Comparison of ENCODE assay signal across 2 cellular contexts in the genomic region with DNA sequence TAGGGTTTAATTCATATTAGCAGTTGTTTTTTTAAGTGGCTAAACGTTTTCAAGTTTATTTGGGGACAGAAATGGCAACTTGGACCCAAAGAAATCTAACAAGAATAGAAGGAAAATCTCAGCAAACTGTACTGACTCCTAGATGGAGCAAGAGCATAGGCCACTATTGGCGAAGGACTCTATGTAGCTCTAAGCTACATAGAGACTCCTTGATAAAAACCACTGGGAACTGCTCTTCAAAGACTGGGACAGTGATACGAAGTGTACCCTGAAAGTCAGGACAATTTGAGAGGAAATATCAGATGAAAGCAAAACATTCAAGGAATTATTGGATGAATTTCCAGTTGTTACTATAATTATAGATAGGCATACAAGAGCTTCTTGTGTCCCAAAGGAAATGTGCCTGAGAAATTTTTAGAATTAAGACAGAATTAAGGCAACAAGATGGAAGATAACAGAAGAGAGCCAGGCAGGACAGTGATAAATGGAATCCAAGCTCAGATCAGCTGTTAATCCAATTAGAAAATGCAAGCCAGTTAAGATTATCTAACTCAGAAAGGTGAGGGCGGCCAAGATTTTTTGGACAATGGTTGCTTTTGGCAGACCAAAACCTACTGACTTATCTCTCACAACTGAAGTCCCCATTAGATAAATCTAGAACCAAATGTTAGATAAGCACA.
A peak's percentile ranks its signal among the peaks of the same experiment; 100 is the strongest.
TF ChIP-seq lines count a peak whose summit lies in the region.

No MANE protein-coding gene starts in this region.

TF ChIP-seq in SK-N-SH treated with all-trans-retinoic acid at 6 μM for 48 hours, 23 proteins besides CTCF, POLR2A, EP300 and RAD21 (continued from another document):
- TF ChIP-seq TSHZ2 (CRISPR knock-in tag; IDR thresholded peaks at IDR 0.05), result 0 out of 2 replicates have a peak, but pooled peaks have one; percentile 52

TF ChIP-seq in SK-N-SH, 30 proteins besides CTCF, POLR2A, EP300 and RAD21 (continued from another document):
- no peak for TF ChIP-seq USF1 (IDR thresholded peaks at IDR 0.05; ENCODE audit: borderline replicate concordance, low read depth)
